Comparison of ENCODE assay signal across 14 cellular contexts in genomic region chr12:132453361-132454133, GRCh38. TPM values are rescaled to one million over a fixed set of nuclear protein-coding genes. Genes with fewer than 3 reads are reported as not detected.
DNase-seq lines count a peak whose midpoint lies in the region; ATAC-seq, FAIRE-seq and TF ChIP-seq lines count a peak whose summit lies in the region.
"Had no signal": no experiment of that assay in that cellular context is flagged by ENCODE, and none has a peak within 500 bp of the region (broad histone marks: within the 10 kb centered on the region; RNA-seq: fewer than 3 reads in every experiment).

No MANE protein-coding gene starts in this region.

- WGBS in H1 (ENCODE audit: extremely low coverage in 1 of 2, insufficient coverage in 1 of 2, insufficient read length in 1 of 2, insufficient replicate concordance in 2 of 2, low coverage in 1 of 2, low lambda C conversion rate in 2 of 2, missing lambda C conversion rate in 1 of 2), 2 experiments = 89% methylated on average over 23 of the region's 25 CpGs; no CpG with 5 or more reads in 1 of the 2 experiments
- WGBS in spleen, 5 donors = 78 to 90% (median 81%) methylated on average over 17 to 25 of the region's 25 CpGs

- no peak overlapping the region for H3K23ac ChIP-seq in H1 (ENCODE audit: insufficient read length)

- peaks cover 2 to 5% of the 10 kb centered on the region in 2 experiments for H4K20me1 ChIP-seq in H1 (replicated peaks in 1 of 2; ENCODE audit: control insufficient read depth in 1 of 2, insufficient read depth in 2 of 2, low read length in 2 of 2)

- H3K9me3 ChIP-seq in H1 (ENCODE audit: insufficient read depth in 2 of 2, low read depth in 1 of 2, low read length in 1 of 2) (peaks cover 11 to 15% of the 10 kb centered on the region in 2 experiments; a peak in 2 of 4 replicates), spleen (no peaks in the 10 kb centered on the region)
- H3K9me3 ChIP-seq: neutrophil, sigmoid colon had no signal

- DNase-seq in GM03348 (ENCODE audit: low spot score) (peak; percentile 47), NCI-H460 (ENCODE audit: extremely low read depth, low read depth) (peak; percentile 29), H1 (ENCODE audit: low read depth in 1 of 2, low spot score in 2 of 2) (no peak), spleen (peak; percentile 74), NCI-H187 treated with DMSO at 0.1 percent for 48 hours (lab: John Stamatoyannopoulos, UW) (no peak), NCI-H187 (lab: John Stamatoyannopoulos, UW) (no peak)
- DNase-seq: activated CD8-positive, alpha-beta T cell treated with anti-CD3 and anti-CD28 coated beads for 36 hours; CD8-positive, alpha-beta T cell; NCI-H1048; sigmoid colon had no signal

- no peak overlapping the region for H2BK5ac ChIP-seq in H1 (ENCODE audit: low read depth, low read length)

- ATAC-seq in HG02840 (IDR thresholded peaks at IDR 0.05; ENCODE audit: low FRiP score, unreplicated experiment) = no peak
- ATAC-seq: activated CD8-positive, alpha-beta T cell treated with anti-CD3 and anti-CD28 coated beads for 36 hours; CD8-positive, alpha-beta T cell had no signal

- no peak for TF ChIP-seq EP300 in H1 (IDR thresholded peaks at IDR 0.05; ENCODE audit: borderline replicate concordance in 1 of 2, low read depth in 2 of 2, low read length in 2 of 2)

- TF ChIP-seq POLR2A in H1 (IDR thresholded peaks at IDR 0.05; ENCODE audit: control extremely low read depth in 1 of 2, low read depth in 2 of 2, low read length in 2 of 2) = no peak
- TF ChIP-seq POLR2A in spleen (IDR thresholded peaks at IDR 0.05) = no peak

- POLR2A ChIA-PET in H1 (lab: Charles Lee; ENCODE audit: partially characterized antibody) = no interaction called here

- H3K36me3 ChIP-seq in H1 (ENCODE audit: control insufficient read depth in 2 of 4, insufficient read depth in 4 of 4, low read length in 3 of 4) (no peaks in the 10 kb centered on the region), spleen (no peaks in the 10 kb centered on the region)
- H3K36me3 ChIP-seq: neutrophil, sigmoid colon had no signal

- CTCF ChIA-PET in H1 (lab: Charles Lee; ENCODE audit: partially characterized antibody) = interaction anchor here (0.7 to 1.8 kb wide), 4 partner anchors 16 to 100 kb away, joined by 3 to 5 read pairs (median 3); no protein-coding TSS in a partner anchor

- H3K27ac ChIP-seq in H1 (ENCODE audit: low read depth, low read length) = no peak overlapping the region
- no peak overlapping the region for H3K27ac ChIP-seq in spleen
- H3K27ac ChIP-seq: neutrophil, sigmoid colon, SK-N-MC had no signal

- intact Hi-C loops in spleen (cut with DNase I; ENCODE audit: low total_unique reads) = no loop called here

- no peak overlapping the region for H2BK15ac ChIP-seq in H1 (ENCODE audit: low read length)

- H3K14ac ChIP-seq in H1 (ENCODE audit: insufficient read length) = no peak overlapping the region

- no peak overlapping the region for H2AK5ac ChIP-seq in H1 (ENCODE audit: low read depth, low read length)

- H3K4me3 ChIP-seq in H1 (ENCODE audit: extremely low read depth in 1 of 4, insufficient read depth in 2 of 4, low read depth in 3 of 4, low read length in 4 of 4) = no peak overlapping the region
- H3K4me3 ChIP-seq in spleen = no peak overlapping the region
- H3K4me3 ChIP-seq: sigmoid colon, SK-N-MC had no signal

- H4K91ac ChIP-seq in H1 (replicated peaks; ENCODE audit: insufficient read length, low read length) = peak overlapping the region; percentile 27

- FAIRE-seq in H1 (lab: Jason Lieb, UNC) = no peak
- FAIRE-seq: G401.6 had no signal

- H3K9ac ChIP-seq in H1 (replicated peaks in 1 of 4; ENCODE audit: extremely low read depth in 1 of 4, low read depth in 3 of 4, low read length in 3 of 4) = no peak overlapping the region

- H3K23me2 ChIP-seq in H1 (ENCODE audit: low read depth, low read length) = peaks cover 9% of the 10 kb centered on the region

- 0 out of 2 replicates have a peak overlapping the region, but pooled peaks have one; percentile 60 for H2BK12ac ChIP-seq in H1 (ENCODE audit: low read depth, low read length)

- no peak overlapping the region for H2BK20ac ChIP-seq in H1 (ENCODE audit: low read length)

- H3K27me3 ChIP-seq in H1 (replicated peaks in 1 of 4; ENCODE audit: control insufficient read depth in 3 of 4, extremely low read depth in 1 of 4, insufficient read depth in 3 of 4, low read length in 3 of 4) (peaks cover 9 to 69% (median 59%) of the 10 kb centered on the region in 4 experiments), spleen (replicated peaks in 1 of 7) (peaks cover 0 to 53% (median 8%) of the 10 kb centered on the region in 7 donors)

- no peak overlapping the region for H4K5ac ChIP-seq in H1 (ENCODE audit: insufficient read length, low read depth, low read length)

- H3K4ac ChIP-seq in H1 (replicated peaks; ENCODE audit: insufficient read length, low read depth, low read length) = no peak overlapping the region

- H4K8ac ChIP-seq in H1 (ENCODE audit: extremely low read depth, insufficient read depth, low read length) = peak overlapping the region; percentile 85

- H2AFZ ChIP-seq in H1 (ENCODE audit: low read length) = no peak overlapping the region

- no peaks in the 10 kb centered on the region for H3K79me2 ChIP-seq in H1 (ENCODE audit: control insufficient read depth in 1 of 2, insufficient read depth in 2 of 2, low read length in 2 of 2)

- H3K4me1 ChIP-seq in H1 (replicated peaks in 1 of 4; ENCODE audit: control insufficient read depth in 3 of 4, insufficient read depth in 4 of 4, low read length in 3 of 4) (no peaks in the 10 kb centered on the region), spleen (peaks cover 7 to 39% (median 24%) of the 10 kb centered on the region in 6 donors)
- H3K4me1 ChIP-seq: sigmoid colon had no signal

- no peak overlapping the region for H3K4me2 ChIP-seq in H1 (ENCODE audit: insufficient read depth in 1 of 2, low read depth in 2 of 2, low read length in 2 of 2)

- no peak overlapping the region for H3K56ac ChIP-seq in H1 (replicated peaks; ENCODE audit: insufficient read length, low read depth, low read length)

- TF ChIP-seq CTCF in H1 (IDR thresholded peaks at IDR 0.05; ENCODE audit: control extremely low read depth in 1 of 3, insufficient read depth in 1 of 3, low read depth in 1 of 3, low read length in 3 of 3) = no peak
- no peak for TF ChIP-seq CTCF in spleen (IDR thresholded peaks at IDR 0.05 in 8 of 11, conservative IDR thresholded peaks at IDR 0.05 in 3 of 11)

- H2BK120ac ChIP-seq in H1 (replicated peaks; ENCODE audit: low read depth, low read length) = no peak overlapping the region

- no peak for TF ChIP-seq RAD21 in H1 (IDR thresholded peaks at IDR 0.05 in 1 of 2, conservative IDR thresholded peaks at IDR 0.05 in 1 of 2; ENCODE audit: low read depth in 2 of 2, low read length in 2 of 2)

- H3K79me1 ChIP-seq in H1 (ENCODE audit: low read depth, low read length) = no peaks in the 10 kb centered on the region

- no peak overlapping the region; the same call in 1 of the 2 replicates for H3K18ac ChIP-seq in H1 (ENCODE audit: extremely low read depth, low read length)

TF ChIP-seq in H1, 55 proteins besides CTCF, POLR2A, EP300 and RAD21:
- TF ChIP-seq PHF8 (conservative IDR thresholded peaks at IDR 0.05; ENCODE audit: low read depth, low read length) (no peak), JUND (IDR thresholded peaks at IDR 0.05; ENCODE audit: low read length) (no peak), CTBP2 (IDR thresholded peaks at IDR 0.05; ENCODE audit: borderline replicate concordance, insufficient read depth, insufficient read length, low read length) (no peak), CEBPB (IDR thresholded peaks at IDR 0.05; ENCODE audit: low read depth, low read length) (no peak), CHD2 (IDR thresholded peaks at IDR 0.05; ENCODE audit: low read length) (no peak), RXRA (IDR thresholded peaks at IDR 0.05; ENCODE audit: insufficient read depth, low read depth, low read length) (no peak), NANOG (IDR thresholded peaks at IDR 0.05; ENCODE audit: insufficient read depth, low read depth, low read length, poor library complexity, severe bottlenecking) (no peak), SP2 (IDR thresholded peaks at IDR 0.05; ENCODE audit: low read length) (no peak), POLR2AphosphoS5 (IDR thresholded peaks at IDR 0.05; ENCODE audit: low read depth, low read length) (no peak), SIN3A (conservative IDR thresholded peaks at IDR 0.05 in 1 of 2, IDR thresholded peaks at IDR 0.05 in 1 of 2; ENCODE audit: low read depth in 1 of 2, low read length in 2 of 2) (no peak), JUN (IDR thresholded peaks at IDR 0.05; ENCODE audit: low read depth, low read length) (no peak), TEAD4 (IDR thresholded peaks at IDR 0.05; ENCODE audit: low read depth, low read length) (no peak), GTF2F1 (IDR thresholded peaks at IDR 0.05; ENCODE audit: borderline replicate concordance, low read depth, low read length) (no peak)
- TF ChIP-seq, protein P1, sequence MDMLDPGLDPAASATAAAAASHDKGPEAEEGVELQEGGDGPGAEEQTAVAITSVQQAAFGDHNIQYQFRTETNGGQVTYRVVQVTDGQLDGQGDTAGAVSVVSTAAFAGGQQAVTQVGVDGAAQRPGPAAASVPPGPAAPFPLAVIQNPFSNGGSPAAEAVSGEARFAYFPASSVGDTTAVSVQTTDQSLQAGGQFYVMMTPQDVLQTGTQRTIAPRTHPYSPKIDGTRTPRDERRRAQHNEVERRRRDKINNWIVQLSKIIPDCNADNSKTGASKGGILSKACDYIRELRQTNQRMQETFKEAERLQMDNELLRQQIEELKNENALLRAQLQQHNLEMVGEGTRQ (IDR thresholded peaks at IDR 0.05; ENCODE audit: low read length) = no peak

RNA-seq across cellular contexts. Expression of gene FBRSL1, which starts 36.4 kb away (rescaled TPM):
- total RNA-seq in NCI-H460 (2014; rRNA removed; shearing (Covaris generic)) = 18.2 and 26.6 TPM in 2 replicates
- 69.7 and 133 TPM in 2 replicates for polyA plus RNA-seq in NCI-H460 (2014; cell fraction: nucleus; rRNA removed)
- total RNA-seq in H1 (2021; fragmentation: NEBNext Ultra II Directional; extraction: Animal tissue kit (Norgen Biotek cat#: 25700)) = 109 and 123 TPM in 2 replicates
- polyA plus RNA-seq in H1 (2011; rRNA removed) = 18.4 and 78.9 TPM in 2 replicates
- polyA plus RNA-seq in H1 (2011; cell fraction: cytosol; rRNA removed) = 13.8 TPM
- 51.7 TPM for polyA plus RNA-seq in H1 (2011; cell fraction: nucleus; rRNA removed)
- 70.6 to 100 TPM (median 74.4 TPM) in 4 replicates for polyA plus RNA-seq in H1 (2012, experiment 1 of 2)
- polyA plus RNA-seq in H1 (2012, experiment 2 of 2) = 111 TPM
- polyA plus RNA-seq in H1 (2013, experiment 1 of 2) = 79.0 TPM
- 73.0 TPM for polyA plus RNA-seq in H1 (2013, experiment 2 of 2)
- 1.7 and 39.3 TPM in 2 replicates for polyA minus RNA-seq in H1 (2011; rRNA and poly(A)+ RNA removed)
- polyA minus RNA-seq in H1 (2011; cell fraction: cytosol; rRNA and poly(A)+ RNA removed) = 52.3 TPM
- 28.5 TPM for polyA minus RNA-seq in H1 (2011; cell fraction: nucleus; rRNA and poly(A)+ RNA removed)
- total RNA-seq in spleen = 100 to 1,000 TPM in 1 of 7 donors, 10 to 100 TPM in 6; 28.3 to 161 (median 60.4) TPM
- 10 to 100 TPM; 14.3 to 40.3 (median 22.3) TPM for polyA plus RNA-seq in spleen

Comparison
In these comparisons a context has a peak if more than half of its experiments do, and no peak if none do; other contexts are left out.
1. DNase-seq: peak in GM03348 (single experiment), NCI-H460 (single experiment) and spleen (single experiment); none in H1 (0 of 2), NCI-H187 treated with DMSO at 0.1 percent for 48 hours (single experiment) and NCI-H187 (0 of 2).